Comparison of ENCODE assay signal across 14 cellular contexts in the genomic region with DNA sequence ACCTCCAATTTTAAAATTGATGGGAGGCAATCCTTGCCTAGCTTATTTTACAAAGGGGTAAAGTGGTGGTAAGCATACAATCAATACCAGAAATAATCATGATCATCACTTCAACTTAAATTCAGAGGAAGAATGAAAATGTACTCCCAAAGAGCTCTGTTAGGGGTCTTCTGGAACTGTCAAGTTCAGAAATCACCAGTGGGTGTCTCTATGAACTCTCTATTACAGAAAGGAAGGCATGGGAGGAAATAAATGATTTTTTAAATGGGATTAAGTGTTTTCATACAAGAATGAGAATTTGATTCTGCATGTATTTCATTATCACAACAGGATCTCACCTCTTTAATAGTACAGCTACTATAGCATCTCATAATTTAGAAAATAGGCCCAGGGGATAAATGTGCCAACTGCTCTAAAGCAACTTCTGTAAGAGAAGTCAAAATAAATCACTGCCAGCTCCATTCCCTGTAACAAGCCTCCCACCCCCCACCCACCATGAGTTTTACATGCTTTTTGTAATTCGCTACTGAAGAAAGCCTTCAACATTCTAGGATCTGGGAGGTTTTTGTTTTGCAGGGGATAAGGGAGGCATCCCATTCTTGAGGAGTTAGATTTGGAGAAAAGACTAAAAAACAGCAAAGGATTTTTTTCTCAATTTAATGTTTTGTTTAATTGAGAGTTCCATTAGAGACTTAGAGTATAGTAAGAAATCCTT. TPM values are rescaled to one million over a fixed set of nuclear protein-coding genes. Genes with fewer than 3 reads are reported as not detected.
DNase-seq lines count a peak whose midpoint lies in the region; ATAC-seq and TF ChIP-seq lines count a peak whose summit lies in the region.
"Had no signal": no experiment of that assay in that cellular context is flagged by ENCODE, and none has a peak within 500 bp of the region (broad histone marks: within the 10 kb centered on the region; RNA-seq: fewer than 3 reads in every experiment).

No MANE protein-coding gene starts in this region.

- H3K9me3 ChIP-seq in mesenchymal stem cell (ENCODE audit: control insufficient read depth, low read length) (peaks cover 4% of the 10 kb centered on the region), vagina (no peaks in the 10 kb centered on the region)

- no peak for TF ChIP-seq CTCF in natural killer cell (IDR thresholded peaks at IDR 0.05)
- peak; percentile 27 for TF ChIP-seq CTCF in chondrocyte (IDR thresholded peaks at IDR 0.05)
- no peak for TF ChIP-seq CTCF in vagina (IDR thresholded peaks at IDR 0.05)

- H4K91ac ChIP-seq in mesenchymal stem cell (ENCODE audit: low read length) = no peak overlapping the region

- H3K4me1 ChIP-seq in mesenchymal stem cell (ENCODE audit: control insufficient read depth, insufficient read depth, low read depth, low read length) = peaks cover 1% of the 10 kb centered on the region
- peaks cover 27% of the 10 kb centered on the region for H3K4me1 ChIP-seq in vagina

- H2BK12ac ChIP-seq in mesenchymal stem cell (ENCODE audit: low read length in 2 of 2) = peak overlapping the region in 1 of 2 experiments; percentile 78

- no peak overlapping the region for H2BK120ac ChIP-seq in mesenchymal stem cell (ENCODE audit: low read depth, low read length)

- no peaks in the 10 kb centered on the region for H3K9me3 Mint-ChIP-seq in natural killer cell treated with Interleukin-12 subunit alpha and Interleukin-12 subunit beta and Interleukin-15 and Interleukin-18, amount 100 ng/mL, for 72 hours
- H3K9me3 Mint-ChIP-seq in natural killer cell = no peaks in the 10 kb centered on the region
- H3K9me3 Mint-ChIP-seq in chondrocyte (ENCODE audit: low read depth) = no peaks in the 10 kb centered on the region
- H3K9me3 Mint-ChIP-seq: neural progenitor cell had no signal

- no peak overlapping the region for H3K4me2 ChIP-seq in mesenchymal stem cell (ENCODE audit: low read length, poor library complexity, severe bottlenecking)
- H3K4me2 ChIP-seq: neural progenitor cell had no signal

- H3K27me3 Mint-ChIP-seq in natural killer cell treated with Interleukin-12 subunit alpha and Interleukin-12 subunit beta and Interleukin-15 and Interleukin-18, amount 100 ng/mL, for 72 hours = no peaks in the 10 kb centered on the region
- H3K27me3 Mint-ChIP-seq in natural killer cell (ENCODE audit: low read depth in 2 of 2) (no peaks in the 10 kb centered on the region), chondrocyte (ENCODE audit: low read depth) (no peaks in the 10 kb centered on the region)

- no peak overlapping the region for H2AK5ac ChIP-seq in mesenchymal stem cell (ENCODE audit: low read length, severe bottlenecking)

- H3K4me3 Mint-ChIP-seq in natural killer cell treated with Interleukin-12 subunit alpha and Interleukin-12 subunit beta and Interleukin-15 and Interleukin-18, amount 100 ng/mL, for 72 hours = peak overlapping the region; percentile 64
- H3K4me3 Mint-ChIP-seq in natural killer cell (no peak overlapping the region), chondrocyte (ENCODE audit: unreplicated experiment) (no peak overlapping the region)
- H3K4me3 Mint-ChIP-seq: neural progenitor cell had no signal

- H3K4ac ChIP-seq in mesenchymal stem cell (ENCODE audit: low read depth in 1 of 2, low read length in 2 of 2) = no peak overlapping the region

- no peak overlapping the region for H2BK5ac ChIP-seq in mesenchymal stem cell (ENCODE audit: low read depth, low read length, poor library complexity, severe bottlenecking)

- no peak for DNase-seq in natural killer cell treated with Interleukin-12 subunit alpha and Interleukin-12 subunit beta and Interleukin-15 and Interleukin-18, amount 100 ng/mL, for 72 hours (ENCODE audit: low spot score)
- no peak for DNase-seq in natural killer cell
- no peak for DNase-seq in chondrocyte (ENCODE audit: low spot score)
- no peak for DNase-seq in mesenchymal stem cell
- no peak for DNase-seq in vagina (ENCODE audit: extremely low spot score in 2 of 2)
- DNase-seq in dedifferentiated amniotic fluid mesenchymal stem cell (ENCODE audit: extremely low spot score) = no peak
- DNase-seq in stimulated activated CD4-positive, alpha-beta T cell treated with anti-CD3 and anti-CD28 coated beads, Interleukin-1b, Interleukin-23, amount 100 ng/mL, for 48 hours = no peak
- DNase-seq: activated T-cell treated with anti-CD3 and anti-CD28 coated beads, Interleukin-2, amount 50 U/mL, for 1 hour; aorta; DND-41; NCI-H2081; stimulated activated CD4-positive, alpha-beta T cell treated with anti-CD3 and anti-CD28 coated beads, Interleukin-15, amount 100 ng/mL, for 24 hours had no signal

- no peak overlapping the region for H2BK15ac ChIP-seq in mesenchymal stem cell (ENCODE audit: low read depth, poor library complexity, severe bottlenecking)

- H3K4me1 Mint-ChIP-seq in natural killer cell treated with Interleukin-12 subunit alpha and Interleukin-12 subunit beta and Interleukin-15 and Interleukin-18, amount 100 ng/mL, for 72 hours (ENCODE audit: low read depth in 2 of 2) = peaks cover 11 to 35% of the 10 kb centered on the region in 2 donors
- H3K4me1 Mint-ChIP-seq in natural killer cell (peaks cover 0 to 9% of the 10 kb centered on the region in 2 donors), chondrocyte (ENCODE audit: low read depth) (peaks cover 13% of the 10 kb centered on the region)
- H3K4me1 Mint-ChIP-seq: neural progenitor cell had no signal

- no peak overlapping the region for H3K14ac ChIP-seq in mesenchymal stem cell (ENCODE audit: low read length in 2 of 2)

- no peak overlapping the region for H2AFZ ChIP-seq in mesenchymal stem cell (ENCODE audit: low read depth, low read length)
- H2AFZ ChIP-seq: neural progenitor cell had no signal

- intact Hi-C loops in natural killer cell (cut with micrococcal nuclease) (no loop called here), vagina (cut with DNase I) (no loop called here)

- peaks cover 8 to 62% of the 10 kb centered on the region in 2 experiments for H3K36me3 ChIP-seq in mesenchymal stem cell (ENCODE audit: control insufficient read depth in 1 of 2, insufficient read depth in 2 of 2, low read depth in 1 of 2, low read length in 2 of 2)
- peaks cover 0 to 8% of the 10 kb centered on the region in 2 donors for H3K36me3 ChIP-seq in vagina

- no peak overlapping the region for H4K8ac ChIP-seq in mesenchymal stem cell (ENCODE audit: low read length)

- H3K23ac ChIP-seq in mesenchymal stem cell (ENCODE audit: low read length in 2 of 2) = no peak overlapping the region

- peaks cover 15% of the 10 kb centered on the region for H3K36me3 Mint-ChIP-seq in natural killer cell treated with Interleukin-12 subunit alpha and Interleukin-12 subunit beta and Interleukin-15 and Interleukin-18, amount 100 ng/mL, for 72 hours
- H3K36me3 Mint-ChIP-seq in natural killer cell (peaks cover 5% of the 10 kb centered on the region), chondrocyte (ENCODE audit: low read depth) (peaks cover 22% of the 10 kb centered on the region)

- no peaks in the 10 kb centered on the region for H3K27me3 ChIP-seq in mesenchymal stem cell (ENCODE audit: control insufficient read depth in 1 of 2, insufficient read depth in 1 of 2, low read length in 2 of 2)
- H3K27me3 ChIP-seq in vagina = no peaks in the 10 kb centered on the region
- H3K27me3 ChIP-seq: neural progenitor cell had no signal

- peak overlapping the region in 1 of 2 donors; percentile 55 for H3K27ac Mint-ChIP-seq in natural killer cell treated with Interleukin-12 subunit alpha and Interleukin-12 subunit beta and Interleukin-15 and Interleukin-18, amount 100 ng/mL, for 72 hours
- H3K27ac Mint-ChIP-seq in natural killer cell = no peak overlapping the region
- H3K27ac Mint-ChIP-seq in chondrocyte (ENCODE audit: unreplicated experiment) = no peak overlapping the region
- H3K27ac Mint-ChIP-seq: neural progenitor cell had no signal

- no peak overlapping the region for H3K4me3 ChIP-seq in mesenchymal stem cell (ENCODE audit: insufficient read depth in 1 of 2, low read depth in 1 of 2, low read length in 2 of 2)
- H3K4me3 ChIP-seq in vagina = no peak overlapping the region
- H3K4me3 ChIP-seq: neural progenitor cell had no signal

- TF ChIP-seq POLR2A in vagina (IDR thresholded peaks at IDR 0.05) = no peak

- no peak overlapping the region for H3K18ac ChIP-seq in mesenchymal stem cell (ENCODE audit: low read depth in 1 of 2, low read length in 2 of 2)

- H3K27ac ChIP-seq in mesenchymal stem cell (ENCODE audit: low read length, poor library complexity, severe bottlenecking) (no peak overlapping the region), vagina (peak overlapping the region; percentile 3)
- H3K27ac ChIP-seq: neural progenitor cell had no signal

- no CpG with 5 or more reads among the region's 1 CpG for WGBS in mesenchymal stem cell

- peaks cover 25% of the 10 kb centered on the region for H3K79me1 ChIP-seq in mesenchymal stem cell (replicated peaks; ENCODE audit: low read length, poor library complexity, severe bottlenecking)

- H3K9ac ChIP-seq in mesenchymal stem cell (ENCODE audit: low read length) = peak overlapping the region; percentile 26
- H3K9ac ChIP-seq: neural progenitor cell had no signal

- no peak for ATAC-seq in natural killer cell treated with Interleukin-12 subunit alpha and Interleukin-12 subunit beta and Interleukin-15 and Interleukin-18, amount 100 ng/mL, for 72 hours
- ATAC-seq in natural killer cell (no peak), HG03457 (IDR thresholded peaks at IDR 0.05; ENCODE audit: unreplicated experiment) (no peak)

RNA-seq across cellular contexts. Expression of a gene that starts 9.7 kb away (rescaled TPM):
- total RNA-seq in natural killer cell treated with Interleukin-12 subunit alpha and Interleukin-12 subunit beta and Interleukin-15 and Interleukin-18, amount 100 ng/mL, for 72 hours = 10 to 100 TPM; 11.3 TPM
- total RNA-seq in natural killer cell = 1 to 10 TPM; 4.7 to 8.5 (median 7.5) TPM
- total RNA-seq in chondrocyte = 12.2 to 15.9 TPM (median 12.7 TPM) in 3 replicates
- 28.4 TPM for polyA plus RNA-seq in mesenchymal stem cell (2013, experiment 1 of 2)
- polyA plus RNA-seq in mesenchymal stem cell (2013, experiment 2 of 2) = 26.4 TPM
- total RNA-seq in vagina = 17.4 TPM

RNA-seq across cellular contexts. Expression of a gene that starts 58.2 kb away (rescaled TPM):
- under 1 TPM in 1 of 2 donors, not detected in 1; 0.06 TPM for total RNA-seq in natural killer cell treated with Interleukin-12 subunit alpha and Interleukin-12 subunit beta and Interleukin-15 and Interleukin-18, amount 100 ng/mL, for 72 hours
- total RNA-seq in natural killer cell (under 1 TPM; 0.07 to 0.35 (median 0.08) TPM), chondrocyte (27.0 to 48.5 TPM (median 27.0 TPM) in 3 replicates), vagina (9.8 TPM)
- polyA plus RNA-seq in mesenchymal stem cell (2013, experiment 1 of 2) = 2.9 TPM
- 2.8 TPM for polyA plus RNA-seq in mesenchymal stem cell (2013, experiment 2 of 2)
